Comparison of ENCODE assay signal across 19 cellular contexts in genomic region chr6:39223535-39223934, GRCh38. TPM values are rescaled to one million over a fixed set of nuclear protein-coding genes. Genes with fewer than 3 reads are reported as not detected.
DNase-seq lines count a peak whose midpoint lies in the region; ATAC-seq and TF ChIP-seq lines count a peak whose summit lies in the region.
"Had no signal": no experiment of that assay in that cellular context is flagged by ENCODE, and none has a peak within 500 bp of the region (broad histone marks: within the 10 kb centered on the region; RNA-seq: fewer than 3 reads in every experiment).

No MANE protein-coding gene starts in this region.

- TF ChIP-seq CTCF in HL-60 (IDR thresholded peaks at IDR 0.05; ENCODE audit: insufficient read depth, low read length) (no peak), ovary (IDR thresholded peaks at IDR 0.05) (no peak)

- no peak for TF ChIP-seq POLR2A in ovary (IDR thresholded peaks at IDR 0.05)

- POLR2A ChIA-PET in activated CD4-positive, alpha-beta T cell treated with anti-CD3 and anti-CD28 coated beads for 36 hours (lab: Charles Lee) = no interaction called here

- peaks cover 35% of the 10 kb centered on the region for H3K4me1 ChIP-seq in ovary (ENCODE audit: insufficient read depth)

- CTCF ChIA-PET in activated CD4-positive, alpha-beta T cell treated with anti-CD3 and anti-CD28 coated beads for 36 hours (lab: Charles Lee) = interaction anchor here (1.2 kb wide), 1 partner anchor 28 kb away, joined by 3 read pairs; no protein-coding TSS in a partner anchor

- H3K27me3 Mint-ChIP-seq in activated CD4-positive, alpha-beta T cell treated with anti-CD3 and anti-CD28 coated beads for 36 hours = no peaks in the 10 kb centered on the region
- H3K27me3 Mint-ChIP-seq in activated naive CD8-positive, alpha-beta T cell treated with anti-CD3 and anti-CD28 coated beads for 36 hours = peaks cover 4% of the 10 kb centered on the region

- H3K4me3 Mint-ChIP-seq in activated CD4-positive, alpha-beta T cell treated with anti-CD3 and anti-CD28 coated beads for 36 hours = peak overlapping the region; percentile 39
- H3K4me3 Mint-ChIP-seq in activated naive CD8-positive, alpha-beta T cell treated with anti-CD3 and anti-CD28 coated beads for 36 hours = peak overlapping the region; percentile 22
- H3K4me3 Mint-ChIP-seq: neural progenitor cell had no signal

- H3K9me3 Mint-ChIP-seq in activated CD4-positive, alpha-beta T cell treated with anti-CD3 and anti-CD28 coated beads for 36 hours (ENCODE audit: low read depth) = no peaks in the 10 kb centered on the region
- H3K9me3 Mint-ChIP-seq in activated naive CD8-positive, alpha-beta T cell treated with anti-CD3 and anti-CD28 coated beads for 36 hours = peaks cover 4% of the 10 kb centered on the region

- H3K36me3 Mint-ChIP-seq in activated CD4-positive, alpha-beta T cell treated with anti-CD3 and anti-CD28 coated beads for 36 hours (ENCODE audit: low read depth) = peaks cover 60% of the 10 kb centered on the region
- H3K36me3 Mint-ChIP-seq in activated naive CD8-positive, alpha-beta T cell treated with anti-CD3 and anti-CD28 coated beads for 36 hours = peaks cover 78% of the 10 kb centered on the region

- no peak for DNase-seq in activated CD4-positive, alpha-beta T cell treated with anti-CD3 and anti-CD28 coated beads for 36 hours
- DNase-seq in activated CD4-positive, alpha-beta T cell treated with anti-CD3 and anti-CD28 coated beads for 48 hours = no peak
- DNase-seq in HL-60 (ENCODE audit: low read depth in 1 of 2, low spot score in 1 of 2) = no peak
- DNase-seq in activated naive CD8-positive, alpha-beta T cell treated with anti-CD3 and anti-CD28 coated beads for 36 hours = no peak
- DNase-seq in ovary = peak in 3 of 5 donors; percentile 34 to 47 (median 47)
- no peak for DNase-seq in SHP77 (lab: John Stamatoyannopoulos, UW)
- no peak for DNase-seq in left colon
- DNase-seq: brain microvascular endothelial cell; midbrain; NCI-H2171 treated with DMSO at 0.1 percent for 48 hours; NCI-H526 treated with DMSO at 0.1 percent for 48 hours; small intestine; stimulated activated CD4-positive, alpha-beta T cell treated with anti-CD3 and anti-CD28 coated beads, Interleukin-2, amount 100 ng/mL, for 48 hours had no signal

- intact Hi-C loops in activated CD4-positive, alpha-beta T cell treated with anti-CD3 and anti-CD28 coated beads for 36 hours (cut with DNase I, micrococcal nuclease) = no loop called here
- intact Hi-C loops in ovary (cut with DNase I) (no loop called here), left colon (cut with DNase I, micrococcal nuclease) (no loop called here)

- H3K4me3 ChIP-seq in HL-60 (replicated peaks; ENCODE audit: insufficient read depth, low read length) = no peak overlapping the region
- no peak overlapping the region for H3K4me3 ChIP-seq in ovary
- H3K4me3 ChIP-seq: A549, neural progenitor cell had no signal

- no peak for TF ChIP-seq EP300 in ovary (IDR thresholded peaks at IDR 0.05)

- H3K27ac ChIP-seq in HL-60 (replicated peaks) (peak overlapping the region; percentile 84), ovary (peak overlapping the region in 1 of 2 donors; percentile 64)
- H3K27ac ChIP-seq: A549, brain microvascular endothelial cell, neural progenitor cell had no signal

- peak overlapping the region; percentile 72 for H3K27ac Mint-ChIP-seq in activated CD4-positive, alpha-beta T cell treated with anti-CD3 and anti-CD28 coated beads for 36 hours
- H3K27ac Mint-ChIP-seq in activated naive CD8-positive, alpha-beta T cell treated with anti-CD3 and anti-CD28 coated beads for 36 hours = peak overlapping the region; percentile 55
- H3K27ac Mint-ChIP-seq: neural progenitor cell had no signal

- no peaks in the 10 kb centered on the region for H3K36me3 ChIP-seq in ovary
- H3K36me3 ChIP-seq: brain microvascular endothelial cell, neural progenitor cell had no signal

- no peak for ATAC-seq in activated CD4-positive, alpha-beta T cell treated with anti-CD3 and anti-CD28 coated beads for 36 hours
- no peak for ATAC-seq in HG03196 (IDR thresholded peaks at IDR 0.05; ENCODE audit: unreplicated experiment)
- no peak for ATAC-seq in left colon
- ATAC-seq: A549, HepG2 had no signal

- H3K9me3 ChIP-seq in ovary = no peaks in the 10 kb centered on the region
- H3K9me3 ChIP-seq: A549 had no signal

- WGBS in ovary, 3 donors = 4 to 25% (median 9%) methylated on average over 3 of the region's 3 CpGs

- peaks cover 72% of the 10 kb centered on the region for H3K4me1 Mint-ChIP-seq in activated CD4-positive, alpha-beta T cell treated with anti-CD3 and anti-CD28 coated beads for 36 hours
- peaks cover 77% of the 10 kb centered on the region for H3K4me1 Mint-ChIP-seq in activated naive CD8-positive, alpha-beta T cell treated with anti-CD3 and anti-CD28 coated beads for 36 hours

- H3K27me3 ChIP-seq in HL-60 (ENCODE audit: insufficient read depth, poor library complexity, severe bottlenecking) (no peaks in the 10 kb centered on the region), ovary (no peaks in the 10 kb centered on the region)

RNA-seq across cellular contexts. Expression of gene KCNK5, which starts 5.7 kb away (rescaled TPM):
- 10 to 100 TPM; 12.7 to 15.8 TPM for total RNA-seq in activated CD4-positive, alpha-beta T cell treated with anti-CD3 and anti-CD28 coated beads for 36 hours
- total RNA-seq in activated naive CD8-positive, alpha-beta T cell treated with anti-CD3 and anti-CD28 coated beads for 36 hours = 10 to 100 TPM; 18.6 to 19.6 TPM
- total RNA-seq in ovary (1 to 10 TPM; 5.6 to 9.8 (median 7.9) TPM), left colon (10 to 100 TPM; 44.8 to 52.9 TPM)
- 10 to 100 TPM in 1 of 2 donors, 1 to 10 TPM in 1; 1.9 to 15.2 TPM for polyA plus RNA-seq in ovary
- total RNA-seq: M059J had no signal
- polyA plus RNA-seq: BJ, HepG2 had no signal

Comparison
In these comparisons a context has a peak if more than half of its experiments do, and no peak if none do; other contexts are left out.
1. DNase-seq: peak in ovary (3 of 5); none in activated CD4-positive, alpha-beta T cell treated with anti-CD3 and anti-CD28 coated beads for 36 hours (single experiment), activated CD4-positive, alpha-beta T cell treated with anti-CD3 and anti-CD28 coated beads for 48 hours (single experiment), HL-60 (0 of 2), activated naive CD8-positive, alpha-beta T cell treated with anti-CD3 and anti-CD28 coated beads for 36 hours (single experiment), SHP77 (0 of 2) and left colon (0 of 2).